ENCODE assay signal across 8 cellular contexts in genomic region chr6:157235600-157236039, GRCh38.
A peak's percentile ranks its signal among the peaks of the same experiment; 100 is the strongest.
DNase-seq lines count a peak whose midpoint lies in the region; ATAC-seq and TF ChIP-seq lines count a peak whose summit lies in the region.

No MANE protein-coding gene starts in this region.

- H3K9me3 ChIP-seq in left lung: no peaks in the 10 kb centered on the region

- intact Hi-C loops in CD14-positive monocyte (cut with micrococcal nuclease): no loop called here
- intact Hi-C loops in left lung (cut with DNase I): no loop called here

- H3K36me3 ChIP-seq in left lung: no peaks in the 10 kb centered on the region

- H3K9me3 Mint-ChIP-seq in CD14-positive monocyte: peaks cover 0 to 22% (median 3%) of the 10 kb centered on the region in 7 donors

- ATAC-seq in HG02973 (IDR thresholded peaks at IDR 0.05; ENCODE audit: unreplicated experiment): peak; percentile 50
- peak; percentile 85 for ATAC-seq in left lung
- ATAC-seq in HG02623 (IDR thresholded peaks at IDR 0.05; ENCODE audit: unreplicated experiment): no peak

- H3K27ac Mint-ChIP-seq in CD14-positive monocyte: peak overlapping the region in 1 of 7 donors; percentile 37

- peaks cover 0 to 8% of the 10 kb centered on the region in 2 donors for H3K36me3 Mint-ChIP-seq in CD14-positive monocyte

- peaks cover 27 to 67% of the 10 kb centered on the region in 2 donors for H3K27me3 ChIP-seq in left lung

- peak overlapping the region; percentile 34 to 44 for H3K4me3 ChIP-seq in left lung

- DNase-seq in CD14-positive monocyte (ENCODE audit: low spot score) (no peak), left lung (no peak), NCI-H69 (lab: John Stamatoyannopoulos, UW) (no peak)
- peak; percentile 37 to 44 for DNase-seq in activated CD4-positive, alpha-beta T cell treated with anti-CD3 and anti-CD28 coated beads, Interleukin-2, amount 50 U/mL, for 4 hours
- peak; percentile 35 for DNase-seq in effector CD4-positive, alpha-beta T cell
- DNase-seq in stimulated activated CD4-positive, alpha-beta T cell treated with anti-CD3 and anti-CD28 coated beads, Interleukin-2, amount 100 ng/mL, for 24 hours: peak; percentile 64 to 66

- H3K4me1 Mint-ChIP-seq in CD14-positive monocyte: peaks cover 15% of the 10 kb centered on the region

- no peak overlapping the region for H3K27ac ChIP-seq in left lung

- TF ChIP-seq CTCF in CD14-positive monocyte (IDR thresholded peaks at IDR 0.05): peak; percentile 66
- TF ChIP-seq CTCF in left lung (IDR thresholded peaks at IDR 0.05): peak; percentile 30 to 31

- H3K27me3 Mint-ChIP-seq in CD14-positive monocyte (ENCODE audit: low read depth in 3 of 3): peaks cover 47 to 66% (median 56%) of the 10 kb centered on the region in 3 donors

- H3K4me1 ChIP-seq in left lung: peaks cover 11 to 28% of the 10 kb centered on the region in 2 donors

- H3K4me3 Mint-ChIP-seq in CD14-positive monocyte: peak overlapping the region; percentile 84 to 94

Comparison
In these comparisons a context has a peak if more than half of its experiments do, and no peak if none do; other contexts are left out.
1. DNase-seq: peak in activated CD4-positive, alpha-beta T cell treated with anti-CD3 and anti-CD28 coated beads, Interleukin-2, amount 50 U/mL, for 4 hours (2 of 2), effector CD4-positive, alpha-beta T cell (single experiment) and stimulated activated CD4-positive, alpha-beta T cell treated with anti-CD3 and anti-CD28 coated beads, Interleukin-2, amount 100 ng/mL, for 24 hours (2 of 2); none in CD14-positive monocyte (single experiment), left lung (0 of 2) and NCI-H69 (single experiment).